2 cellular contexts compared by ENCODE assay signal in the genomic region with DNA sequence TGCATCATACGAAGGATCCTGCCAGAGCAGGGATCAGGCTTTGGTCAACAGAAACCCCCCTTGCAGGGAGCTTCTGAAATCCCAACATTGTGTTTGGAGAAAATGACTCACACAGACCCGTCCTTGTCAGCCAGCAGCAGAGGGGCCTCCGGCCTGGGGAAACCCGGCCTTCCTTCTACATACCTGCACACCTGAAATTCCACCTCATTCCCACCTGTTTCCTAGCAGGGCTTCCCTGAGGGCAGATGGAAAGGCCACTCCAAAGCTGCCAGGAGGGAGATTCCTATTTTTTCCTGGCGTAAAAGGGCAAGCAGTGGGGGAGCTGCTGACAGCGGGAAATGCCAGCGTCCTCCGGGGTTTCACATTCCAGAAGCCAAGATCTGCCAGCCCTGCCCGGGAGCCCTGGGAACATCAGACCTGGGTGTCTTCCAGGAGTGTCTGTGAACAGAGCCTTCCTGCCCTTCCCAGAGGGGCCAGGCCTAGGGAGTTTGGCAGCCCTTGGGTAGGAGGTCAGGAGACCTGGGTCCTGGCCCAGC.
A peak's percentile ranks its signal among the peaks of the same experiment; 100 is the strongest.
TF ChIP-seq lines count a peak whose summit lies in the region.

No MANE protein-coding gene starts in this region.

TF ChIP-seq in A549, 52 proteins besides CTCF, POLR2A, EP300 and RAD21:
- TF ChIP-seq, protein P1, sequence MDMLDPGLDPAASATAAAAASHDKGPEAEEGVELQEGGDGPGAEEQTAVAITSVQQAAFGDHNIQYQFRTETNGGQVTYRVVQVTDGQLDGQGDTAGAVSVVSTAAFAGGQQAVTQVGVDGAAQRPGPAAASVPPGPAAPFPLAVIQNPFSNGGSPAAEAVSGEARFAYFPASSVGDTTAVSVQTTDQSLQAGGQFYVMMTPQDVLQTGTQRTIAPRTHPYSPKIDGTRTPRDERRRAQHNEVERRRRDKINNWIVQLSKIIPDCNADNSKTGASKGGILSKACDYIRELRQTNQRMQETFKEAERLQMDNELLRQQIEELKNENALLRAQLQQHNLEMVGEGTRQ (IDR thresholded peaks at IDR 0.05): no peak
- TF ChIP-seq, protein P2, sequence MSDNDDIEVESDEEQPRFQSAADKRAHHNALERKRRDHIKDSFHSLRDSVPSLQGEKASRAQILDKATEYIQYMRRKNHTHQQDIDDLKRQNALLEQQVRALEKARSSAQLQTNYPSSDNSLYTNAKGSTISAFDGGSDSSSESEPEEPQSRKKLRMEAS (IDR thresholded peaks at IDR 0.05): peak; percentile 54

TF ChIP-seq in IMR-90, 13 proteins besides CTCF, POLR2A, EP300 and RAD21:
- TF ChIP-seq MAFK (IDR thresholded peaks at IDR 0.05; ENCODE audit: low read depth, low read length) (no peak), MXI1 (IDR thresholded peaks at IDR 0.05; ENCODE audit: borderline replicate concordance, low read depth, low read length) (no peak), CHD1 (IDR thresholded peaks at IDR 0.05; ENCODE audit: low read depth, low read length) (no peak), BHLHE40 (IDR thresholded peaks at IDR 0.05; ENCODE audit: low read depth, low read length) (no peak), SMC3 (IDR thresholded peaks at IDR 0.05; ENCODE audit: low read depth, low read length) (no peak), MAZ (IDR thresholded peaks at IDR 0.05; ENCODE audit: borderline replicate concordance, low read depth, low read length) (no peak), FOS (IDR thresholded peaks at IDR 0.05; ENCODE audit: low read depth, low read length) (no peak)
- TF ChIP-seq, protein P1 (IDR thresholded peaks at IDR 0.05; ENCODE audit: low read depth, low read length): no peak
- TF ChIP-seq, protein P3, sequence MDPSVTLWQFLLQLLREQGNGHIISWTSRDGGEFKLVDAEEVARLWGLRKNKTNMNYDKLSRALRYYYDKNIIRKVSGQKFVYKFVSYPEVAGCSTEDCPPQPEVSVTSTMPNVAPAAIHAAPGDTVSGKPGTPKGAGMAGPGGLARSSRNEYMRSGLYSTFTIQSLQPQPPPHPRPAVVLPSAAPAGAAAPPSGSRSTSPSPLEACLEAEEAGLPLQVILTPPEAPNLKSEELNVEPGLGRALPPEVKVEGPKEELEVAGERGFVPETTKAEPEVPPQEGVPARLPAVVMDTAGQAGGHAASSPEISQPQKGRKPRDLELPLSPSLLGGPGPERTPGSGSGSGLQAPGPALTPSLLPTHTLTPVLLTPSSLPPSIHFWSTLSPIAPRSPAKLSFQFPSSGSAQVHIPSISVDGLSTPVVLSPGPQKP (IDR thresholded peaks at IDR 0.05; ENCODE audit: borderline replicate concordance, low read depth, low read length): no peak
TF ChIP-seq in IMR-90: peak in this region for 0.
